In the genomic region with DNA sequence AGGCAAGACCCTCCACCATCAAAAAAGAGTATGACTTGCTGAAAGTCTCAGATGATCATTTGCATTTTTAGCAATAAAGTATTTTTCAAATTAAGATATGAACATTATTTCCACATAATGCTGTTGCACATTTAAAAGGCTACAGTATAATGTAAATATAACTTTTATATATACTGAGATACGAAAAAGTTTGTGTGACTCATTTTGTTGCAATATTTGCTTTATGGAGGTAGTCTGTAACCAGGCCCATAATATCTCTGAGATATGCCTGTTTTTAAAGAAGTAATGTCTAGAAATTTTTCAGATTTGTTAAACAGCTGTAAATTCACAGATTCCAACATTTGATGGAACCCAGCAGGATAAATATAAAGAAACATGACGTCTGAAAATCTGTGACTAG, we compare ENCODE assay signal across 34 cellular contexts.
"Had no signal": no experiment of that assay in that cellular context is flagged by ENCODE, and none has a peak within 500 bp of the region (broad histone marks: within the 10 kb centered on the region; RNA-seq: fewer than 3 reads in every experiment).

No MANE protein-coding gene starts in this region.

- H3K27me3 ChIP-seq: MG63 had no signal

- H3K9me3 ChIP-seq: MG63 had no signal

- H3K4me3 ChIP-seq: MG63 had no signal

- DNase-seq: Karpas-422, Kasumi-1, MG63, MM.1S, MV-4-11, NCI-H1048, NCI-H1092, NCI-H1092 treated with DMSO at 0.1 percent for 48 hours, NCI-H1105, NCI-H1105 treated with DMSO at 0.1 percent for 48 hours, NCI-H1417, NCI-H1417 treated with DMSO at 0.1 percent for 48 hours, NCI-H1436, NCI-H1436 treated with DMSO at 0.1 percent for 48 hours, NCI-H146, NCI-H1694, NCI-H1694 treated with DMSO at 0.1 percent for 48 hours, NCI-H187, NCI-H187 treated with DMSO at 0.1 percent for 48 hours, NCI-H1930, NCI-H2029, NCI-H2029 treated with DMSO at 0.1 percent for 48 hours, NCI-H2081, NCI-H2081 treated with DMSO at 0.1 percent for 48 hours, NCI-H2107, NCI-H2171, NCI-H2171 treated with DMSO at 0.1 percent for 48 hours, NCI-H2227 treated with DMSO at 0.1 percent for 48 hours, NCI-H226, NCI-H345, NCI-H446, NCI-H446 treated with DMSO at 0.1 percent for 48 hours, NCI-H510A, NCI-H510A treated with DMSO at 0.1 percent for 48 hours had no signal
